31 cellular contexts compared by ENCODE assay signal in genomic region chr2:163771596-163771995, GRCh38. TPM values are rescaled to one million over a fixed set of nuclear protein-coding genes. Genes with fewer than 3 reads are reported as not detected.
DNase-seq lines count a peak whose midpoint lies in the region; ATAC-seq and TF ChIP-seq lines count a peak whose summit lies in the region.
"Had no signal": no experiment of that assay in that cellular context is flagged by ENCODE, and none has a peak within 500 bp of the region (broad histone marks: within the 10 kb centered on the region; RNA-seq: fewer than 3 reads in every experiment).

No MANE protein-coding gene starts in this region.

- dilution Hi-C loops in mammary epithelial cell (cut with HindIII; ENCODE audit: low sequenced_read_pairs) = no loop called here

- DNase-seq in Caki2 (ENCODE audit: low read depth) (peak; percentile 35), M059J (ENCODE audit: low read depth) (peak; percentile 83), mammary epithelial cell (peak; percentile 76), trophoblast cell (peak; percentile 29 to 85), KBM-7 (no peak), psoas muscle (no peak)
- no peak for DNase-seq in stimulated activated CD8-positive, alpha-beta memory T cell treated with anti-CD3 and anti-CD28 coated beads, Interleukin-4, amount 100 ng/mL, for 48 hours
- no peak for DNase-seq in stimulated activated CD4-positive, alpha-beta T cell treated with anti-CD3 and anti-CD28 coated beads, Interleukin-15, amount 100 ng/mL, for 24 hours
- DNase-seq: activated CD4-positive, alpha-beta T cell treated with anti-CD3 and anti-CD28 coated beads, Interleukin-2, amount 50 U/mL, for 48 hours; activated CD8-positive, alpha-beta memory T cell treated with anti-CD3 and anti-CD28 coated beads, Interleukin-2, amount 50 U/mL, for 4 hours; amygdala; colonic mucosa; DMS79; effector memory CD4-positive, alpha-beta T cell; left ventricle myocardium inferior; naive B cell; NCI-H187; NCI-H2171 treated with DMSO at 0.1 percent for 48 hours; NCI-H524 treated with DMSO at 0.1 percent for 48 hours; sigmoid colon; stomach; thyroid gland had no signal

- no peak overlapping the region for H4K12ac ChIP-seq in trophoblast cell (ENCODE audit: low read depth, low read length)

- peaks cover 5% of the 10 kb centered on the region for H3K79me1 ChIP-seq in trophoblast cell (ENCODE audit: low read length)

- 50% methylated on average over 4 of the region's 4 CpGs for WGBS in mammary epithelial cell (ENCODE audit: low coverage, missing lambda C conversion rate)
- WGBS in trophoblast cell (ENCODE audit: extremely low coverage, insufficient coverage, insufficient read length) = no CpG with 5 or more reads among the region's 4 CpGs
- 92 to 97% (median 93%) methylated on average over 4 of the region's 4 CpGs for WGBS in psoas muscle, 3 donors

- in situ Hi-C loops in Caki2 (cut with HindIII; ENCODE audit: low pct_unique_long_range_greater_than_20kb, low sequenced_read_pairs) = no loop called here
- in situ Hi-C loops in mammary epithelial cell (cut with MboI; ENCODE audit: low sequenced_read_pairs in 2 of 2) = no loop called here
- in situ Hi-C loops in KBM-7 (cut with MboI; ENCODE audit: low pct_unique_long_range_greater_than_20kb, low sequenced_read_pairs) = no loop called here

- no peak for TF ChIP-seq CTCF in mammary epithelial cell (conservative IDR thresholded peaks at IDR 0.05 in 1 of 2, IDR thresholded peaks at IDR 0.05 in 1 of 2; ENCODE audit: extremely low read depth in 1 of 2, insufficient read depth in 1 of 2, low read depth in 1 of 2, low read length in 2 of 2)
- no peak for TF ChIP-seq CTCF in psoas muscle (IDR thresholded peaks at IDR 0.05)

- no TSS peak for BruUV-seq in mammary epithelial cell (replicated peaks; lab: Mats Ljungman, UMichigan)

- peak overlapping the region; percentile 79 for H3K27ac ChIP-seq in mammary epithelial cell (ENCODE audit: insufficient read depth, low read depth, low read length)
- no peak overlapping the region for H3K27ac ChIP-seq in trophoblast cell (ENCODE audit: low read depth, low read length)
- no peak overlapping the region for H3K27ac ChIP-seq in psoas muscle
- H3K27ac ChIP-seq: BLaER1 treated with 17β-estradiol and CSF1 and Interleukin-3, amounts not matched to agents 10 nM and 100 nM; cardiac muscle cell; colonic mucosa; HL-60; left ventricle myocardium inferior; neutrophil; sigmoid colon; stomach; thyroid gland had no signal

- H3K9me3 ChIP-seq in mammary epithelial cell (replicated peaks; ENCODE audit: insufficient read depth, low read length) (no peaks in the 10 kb centered on the region), trophoblast cell (ENCODE audit: insufficient read depth, low read depth, low read length) (no peaks in the 10 kb centered on the region), psoas muscle (no peaks in the 10 kb centered on the region)
- H3K9me3 ChIP-seq: BLaER1 treated with 17β-estradiol and CSF1 and Interleukin-3, amounts not matched to agents 10 nM and 100 nM; colonic mucosa; left ventricle myocardium inferior; neutrophil; sigmoid colon; stomach; thyroid gland had no signal

- no peak overlapping the region for H2BK120ac ChIP-seq in trophoblast cell (ENCODE audit: insufficient read depth, low read length, poor library complexity)

- H3K23ac ChIP-seq in trophoblast cell (ENCODE audit: low read length) = no peak overlapping the region

- no peak overlapping the region for H4K91ac ChIP-seq in trophoblast cell (ENCODE audit: low read depth, low read length)

- peak overlapping the region; percentile 17 for H2AFZ ChIP-seq in mammary epithelial cell (ENCODE audit: low read depth, low read length)
- no peak overlapping the region for H2AFZ ChIP-seq in trophoblast cell (ENCODE audit: insufficient read depth, low read length, poor library complexity)
- H2AFZ ChIP-seq: GM23338 had no signal

- H4K20me1 ChIP-seq in mammary epithelial cell (ENCODE audit: insufficient read depth, low read length) = no peaks in the 10 kb centered on the region
- H4K20me1 ChIP-seq: BLaER1 treated with 17β-estradiol and CSF1 and Interleukin-3, amounts not matched to agents 10 nM and 100 nM had no signal

- H3K4me1 ChIP-seq in mammary epithelial cell (ENCODE audit: insufficient read depth, low read length) (peaks cover 41% of the 10 kb centered on the region), trophoblast cell (ENCODE audit: control insufficient read depth in 1 of 2, insufficient read depth in 2 of 2, low read length in 2 of 2) (no peaks in the 10 kb centered on the region), psoas muscle (no peaks in the 10 kb centered on the region)
- H3K4me1 ChIP-seq: BLaER1 treated with 17β-estradiol and CSF1 and Interleukin-3, amounts not matched to agents 10 nM and 100 nM; colonic mucosa; sigmoid colon; stomach; thyroid gland had no signal

- intact Hi-C loops in mammary epithelial cell (cut with micrococcal nuclease) = no loop called here
- intact Hi-C loops in psoas muscle (cut with DNase I) = no loop called here

- H3K14ac ChIP-seq in trophoblast cell (ENCODE audit: low read length) = no peak overlapping the region

- no peak overlapping the region for H2AK5ac ChIP-seq in trophoblast cell (ENCODE audit: low read length)

- H3K4me3 ChIP-seq in mammary epithelial cell (replicated peaks in 1 of 3; ENCODE audit: insufficient read depth in 1 of 3, low read depth in 2 of 3, low read length in 3 of 3) = no peak overlapping the region
- H3K4me3 ChIP-seq in trophoblast cell (ENCODE audit: low read depth, low read length) = no peak overlapping the region
- no peak overlapping the region for H3K4me3 ChIP-seq in psoas muscle
- H3K4me3 ChIP-seq: BLaER1 treated with 17β-estradiol and CSF1 and Interleukin-3, amounts not matched to agents 10 nM and 100 nM; cardiac muscle cell; colonic mucosa; GM23338; left ventricle myocardium inferior; sigmoid colon; stomach; thyroid gland had no signal

- H3K18ac ChIP-seq in trophoblast cell (ENCODE audit: low read length) = no peak overlapping the region

- H3K9ac ChIP-seq in mammary epithelial cell (ENCODE audit: insufficient read depth, low read length) (no peak overlapping the region), trophoblast cell (ENCODE audit: low read length) (no peak overlapping the region)
- H3K9ac ChIP-seq: BLaER1 treated with 17β-estradiol and CSF1 and Interleukin-3, amounts not matched to agents 10 nM and 100 nM had no signal

- H3K36me3 ChIP-seq in mammary epithelial cell (ENCODE audit: insufficient read depth, low read length) (no peaks in the 10 kb centered on the region), trophoblast cell (ENCODE audit: control insufficient read depth in 1 of 2, insufficient read depth in 2 of 2, low read length in 2 of 2) (no peaks in the 10 kb centered on the region), psoas muscle (ENCODE audit: insufficient read depth in 1 of 2, low read depth in 1 of 2) (no peaks in the 10 kb centered on the region)
- H3K36me3 ChIP-seq: BLaER1 treated with 17β-estradiol and CSF1 and Interleukin-3, amounts not matched to agents 10 nM and 100 nM; cardiac muscle cell; colonic mucosa; left ventricle myocardium inferior; neutrophil; sigmoid colon; stomach; thyroid gland had no signal

- H3K79me2 ChIP-seq in mammary epithelial cell (ENCODE audit: insufficient read depth, low read length) = no peaks in the 10 kb centered on the region
- no peaks in the 10 kb centered on the region for H3K79me2 ChIP-seq in trophoblast cell (ENCODE audit: control insufficient read depth, insufficient read depth, low read length, poor library complexity)

- no peak overlapping the region for H4K8ac ChIP-seq in trophoblast cell (ENCODE audit: low read depth, low read length)

- CTCF ChIA-PET in mammary epithelial cell (lab: Charles Lee; ENCODE audit: low non-redundant PET) = no interaction called here

- H3K4me2 ChIP-seq in mammary epithelial cell (ENCODE audit: insufficient read depth, low read depth, low read length) (peak overlapping the region; percentile 65), trophoblast cell (ENCODE audit: low read length) (no peak overlapping the region)
- H3K4me2 ChIP-seq: BLaER1 treated with 17β-estradiol and CSF1 and Interleukin-3, amounts not matched to agents 10 nM and 100 nM; GM23338 had no signal

- no peak for ATAC-seq in psoas muscle
- ATAC-seq: activated CD4-positive, CD25-positive, alpha-beta regulatory T cell treated with anti-CD3 and anti-CD28 coated beads, Interleukin-2, amount 50 U/mL, for 24 hours; esophagus mucosa; GM23338; HepG2 had no signal

- no peak overlapping the region for H3K4ac ChIP-seq in trophoblast cell (ENCODE audit: low read depth, low read length)

- no peak overlapping the region for H2BK5ac ChIP-seq in trophoblast cell (ENCODE audit: low read depth, low read length, poor library complexity)

- no peak overlapping the region for H2BK12ac ChIP-seq in trophoblast cell (ENCODE audit: low read length)

- no peaks in the 10 kb centered on the region for H3K27me3 ChIP-seq in mammary epithelial cell (ENCODE audit: insufficient read depth, low read length)
- H3K27me3 ChIP-seq in trophoblast cell (ENCODE audit: insufficient read depth, low read length) = no peaks in the 10 kb centered on the region
- H3K27me3 ChIP-seq in psoas muscle (ENCODE audit: insufficient read depth in 3 of 3, low read length in 2 of 3) = no peaks in the 10 kb centered on the region
- H3K27me3 ChIP-seq: BLaER1 treated with 17β-estradiol and CSF1 and Interleukin-3, amounts not matched to agents 10 nM and 100 nM; cardiac muscle cell; colonic mucosa; neutrophil; sigmoid colon; stomach; thyroid gland had no signal

RNA-seq across cellular contexts. Expression of gene FIGN, which starts 35.8 kb away (rescaled TPM):
- total RNA-seq in Caki2 (2014; rRNA removed; shearing (Covaris generic); ENCODE audit: low replicate concordance) = 2.1 and 5.5 TPM in 2 replicates
- 1.5 and 3.4 TPM in 2 replicates for total RNA-seq in M059J (2014; rRNA removed; shearing (Covaris generic))
- total RNA-seq in mammary epithelial cell (10 to 100 TPM in 1 of 2 donors, 1 to 10 TPM in 1; 2.5 to 10.7 TPM), psoas muscle (1 to 10 TPM; 1.2 to 3.0 (median 1.8) TPM)
- polyA plus RNA-seq in mammary epithelial cell (2.7 TPM), psoas muscle (1 to 10 TPM in 1 of 3 donors, under 1 TPM in 2; 0.08 to 1.6 (median 0.30) TPM)
- polyA minus RNA-seq in mammary epithelial cell = 6.9 TPM
- 29.2 and 29.8 TPM in 2 replicates for polyA plus RNA-seq in trophoblast cell (2013)
- total RNA-seq: T-helper 1 cell treated with Interleukin-12 subunit alpha and Interleukin-12 subunit beta and Interleukin-4 antibody, amounts not matched to agents 30 ng/mL and 1 ng/mL, for 36 hours had no signal

Comparison
In these comparisons a context has a peak if more than half of its experiments do, and no peak if none do; other contexts are left out.
1. DNase-seq: peak in Caki2 (single experiment), M059J (single experiment), mammary epithelial cell (single experiment) and trophoblast cell (2 of 2); none in stimulated activated CD8-positive, alpha-beta memory T cell treated with anti-CD3 and anti-CD28 coated beads, Interleukin-4, amount 100 ng/mL, for 48 hours (single experiment), stimulated activated CD4-positive, alpha-beta T cell treated with anti-CD3 and anti-CD28 coated beads, Interleukin-15, amount 100 ng/mL, for 24 hours (single experiment), KBM-7 (single experiment) and psoas muscle (0 of 2).